ENCODE assay signal across 32 cellular contexts in the genomic region with DNA sequence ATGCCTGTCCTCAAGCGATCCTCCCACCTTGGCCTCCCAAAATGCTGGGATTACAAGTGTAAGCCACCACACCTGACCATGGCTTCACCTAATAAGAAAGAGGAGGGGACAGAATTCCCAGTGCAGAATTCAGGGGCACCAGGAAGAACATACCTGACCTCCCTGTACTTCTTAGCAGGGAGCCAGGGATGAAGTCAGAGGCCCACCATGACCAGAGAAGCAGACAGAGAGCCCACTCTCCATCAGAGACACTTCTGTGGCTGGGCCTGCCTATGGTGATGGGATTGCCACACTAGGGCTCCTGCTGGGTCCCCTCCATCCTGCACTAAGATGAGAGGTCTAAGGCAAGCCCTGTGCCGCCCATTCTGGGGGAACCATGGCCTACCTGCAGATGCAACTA.
"Had no signal": no experiment of that assay in that cellular context is flagged by ENCODE, and none has a peak within 500 bp of the region (broad histone marks: within the 10 kb centered on the region; RNA-seq: fewer than 3 reads in every experiment).

No MANE protein-coding gene starts in this region.

- DNase-seq: activated CD4-positive, alpha-beta memory T cell treated with anti-CD3 and anti-CD28 coated beads, Interleukin-2, amount 10 ng/mL, durations not matched to agents 7 days and 5 days; activated CD4-positive, alpha-beta T cell treated with anti-CD3 and anti-CD28 coated beads for 1 hour; activated CD4-positive, alpha-beta T cell treated with anti-CD3 and anti-CD28 coated beads for 48 hours; activated CD4-positive, alpha-beta T cell treated with anti-CD3 and anti-CD28 coated beads, Interleukin-2, amount 10 ng/mL, durations not matched to agents 7 days and 5 days; activated CD4-positive, CD25-positive, alpha-beta regulatory T cell; activated CD8-positive, alpha-beta memory T cell treated with anti-CD3 and anti-CD28 coated beads for 24 hours; activated CD8-positive, alpha-beta memory T cell treated with anti-CD3 and anti-CD28 coated beads, Interleukin-2, amount 10 ng/mL, durations not matched to agents 7 days and 5 days; activated CD8-positive, alpha-beta memory T cell treated with anti-CD3 and anti-CD28 coated beads, Interleukin-2, amount 50 U/mL, for 48 hours; activated CD8-positive, alpha-beta T cell treated with anti-CD3 and anti-CD28 coated beads, Interleukin-2, amount 10 ng/mL, durations not matched to agents 7 days and 5 days; activated effector memory CD4-positive, alpha-beta T cell treated with Interleukin-2 at 50 U/mL for 16 hours; activated gamma-delta T cell; activated naive CD4-positive, alpha-beta T cell treated with anti-CD3 and anti-CD28 coated beads, Interleukin-2, amount 50 U/mL, for 16 hours; activated naive CD4-positive, alpha-beta T cell treated with Interleukin-2 at 50 U/mL for 16 hours; activated naive CD8-positive, alpha-beta T cell treated with anti-CD3 and anti-CD28 coated beads for 36 hours; activated T-cell treated with anti-CD3 and anti-CD28 coated beads, Interleukin-2, amount 50 U/mL, for 24 hours; adrenal gland; amniotic stem cell; aorta; body of pancreas; brain microvascular endothelial cell; central memory CD4-positive, alpha-beta T cell; T-helper 1 cell; T-helper 2 cell; T-helper 9 cell had no signal

- H3K9me3 Mint-ChIP-seq: activated T-cell treated with anti-CD3 and anti-CD28 coated beads, Interleukin-2, amount 50 U/mL, for 24 hours; activated T-helper 2 cell treated with anti-CD3 and anti-CD28 coated beads, Interferon-gamma antibody, Interleukin-2, Interleukin-4, amounts not matched to agents 10 μg/mL and 5 μg/mL and 100 μg/mL, durations not matched to agents 14 hours and 24 hours and 36 hours; T-helper 1 cell treated with Interleukin-12 subunit alpha and Interleukin-12 subunit beta and Interleukin-4 antibody, amounts not matched to agents 30 μg/mL and 1 μg/mL, for 36 hours had no signal

- H3K36me3 Mint-ChIP-seq: activated CD8-positive, alpha-beta memory T cell treated with anti-CD3 and anti-CD28 coated beads, Interleukin-2, amount 10 ng/mL, durations not matched to agents 7 days and 5 days; WTC11 had no signal

- H3K4me3 Mint-ChIP-seq: activated CD4-positive, alpha-beta memory T cell treated with anti-CD3 and anti-CD28 coated beads, Interleukin-2, amount 10 ng/mL, durations not matched to agents 7 days and 5 days; activated CD4-positive, alpha-beta T cell treated with anti-CD3 and anti-CD28 coated beads for 36 hours; activated CD4-positive, alpha-beta T cell treated with anti-CD3 and anti-CD28 coated beads, Interleukin-2, amount 10 ng/mL, durations not matched to agents 7 days and 5 days; activated CD8-positive, alpha-beta memory T cell treated with anti-CD3 and anti-CD28 coated beads, Interleukin-2, amount 10 ng/mL, durations not matched to agents 7 days and 5 days; activated CD8-positive, alpha-beta T cell treated with anti-CD3 and anti-CD28 coated beads, Interleukin-2, amount 10 ng/mL, durations not matched to agents 7 days and 5 days; activated naive CD8-positive, alpha-beta T cell treated with anti-CD3 and anti-CD28 coated beads for 36 hours; activated T-cell treated with anti-CD3 and anti-CD28 coated beads, Interleukin-2, amount 50 U/mL, for 24 hours; T-helper 1 cell treated with Interleukin-12 subunit alpha and Interleukin-12 subunit beta and Interleukin-4 antibody, amounts not matched to agents 30 μg/mL and 1 μg/mL, for 36 hours; T-helper 2 cell treated with Interferon-gamma antibody and Interleukin-4, amounts not matched to agents 5 μg/mL and 100 μg/mL, for 36 hours; WTC11 had no signal

- H3K27me3 Mint-ChIP-seq: activated CD4-positive, alpha-beta memory T cell treated with anti-CD3 and anti-CD28 coated beads, Interleukin-2, amount 10 ng/mL, durations not matched to agents 7 days and 5 days; activated CD4-positive, alpha-beta T cell treated with anti-CD3 and anti-CD28 coated beads, Interleukin-2, amount 10 ng/mL, durations not matched to agents 7 days and 5 days; activated CD8-positive, alpha-beta memory T cell treated with anti-CD3 and anti-CD28 coated beads, Interleukin-2, amount 10 ng/mL, durations not matched to agents 7 days and 5 days; activated naive CD8-positive, alpha-beta T cell treated with anti-CD3 and anti-CD28 coated beads for 36 hours; activated T-cell treated with anti-CD3 and anti-CD28 coated beads, Interleukin-2, amount 50 U/mL, for 24 hours had no signal

- H3K27me3 ChIP-seq: adrenal gland, body of pancreas, brain microvascular endothelial cell, breast epithelium had no signal

- H3K27ac Mint-ChIP-seq: activated CD4-positive, alpha-beta memory T cell treated with anti-CD3 and anti-CD28 coated beads, Interleukin-2, amount 10 ng/mL, durations not matched to agents 7 days and 5 days; activated CD4-positive, alpha-beta T cell treated with anti-CD3 and anti-CD28 coated beads for 36 hours; activated CD4-positive, alpha-beta T cell treated with anti-CD3 and anti-CD28 coated beads, Interleukin-2, amount 10 ng/mL, durations not matched to agents 7 days and 5 days; activated CD8-positive, alpha-beta memory T cell treated with anti-CD3 and anti-CD28 coated beads, Interleukin-2, amount 10 ng/mL, durations not matched to agents 7 days and 5 days; activated CD8-positive, alpha-beta T cell treated with anti-CD3 and anti-CD28 coated beads, Interleukin-2, amount 10 ng/mL, durations not matched to agents 7 days and 5 days; activated naive CD8-positive, alpha-beta T cell treated with anti-CD3 and anti-CD28 coated beads for 36 hours; activated T-cell treated with anti-CD3 and anti-CD28 coated beads, Interleukin-2, amount 50 U/mL, for 24 hours; activated T-helper 2 cell treated with anti-CD3 and anti-CD28 coated beads, Interferon-gamma antibody, Interleukin-2, Interleukin-4, amounts not matched to agents 10 μg/mL and 5 μg/mL and 100 μg/mL, durations not matched to agents 14 hours and 24 hours and 36 hours; T-helper 1 cell treated with Interleukin-12 subunit alpha and Interleukin-12 subunit beta and Interleukin-4 antibody, amounts not matched to agents 30 μg/mL and 1 μg/mL, for 36 hours; T-helper 2 cell treated with Interferon-gamma antibody and Interleukin-4, amounts not matched to agents 5 μg/mL and 100 μg/mL, for 36 hours; WTC11 had no signal

- H3K27ac ChIP-seq: body of pancreas, brain microvascular endothelial cell, VCaP had no signal

- ATAC-seq: activated CD4-positive, CD25-positive, alpha-beta regulatory T cell treated with anti-CD3 and anti-CD28 coated beads, Interleukin-2, amount 50 U/mL, for 24 hours; activated CD8-positive, alpha-beta memory T cell treated with anti-CD3 and anti-CD28 coated beads, Interleukin-2, amount 10 ng/mL, durations not matched to agents 7 days and 5 days; activated CD8-positive, alpha-beta T cell treated with anti-CD3 and anti-CD28 coated beads, Interleukin-2, amount 10 ng/mL, durations not matched to agents 7 days and 5 days; body of pancreas; WTC11 had no signal

- H3K4me3 ChIP-seq: adrenal gland, body of pancreas, breast epithelium had no signal

- H3K9me3 ChIP-seq: adrenal gland, body of pancreas, breast epithelium had no signal

- H3K36me3 ChIP-seq: adrenal gland, brain microvascular endothelial cell, breast epithelium had no signal
